In the genomic region with DNA sequence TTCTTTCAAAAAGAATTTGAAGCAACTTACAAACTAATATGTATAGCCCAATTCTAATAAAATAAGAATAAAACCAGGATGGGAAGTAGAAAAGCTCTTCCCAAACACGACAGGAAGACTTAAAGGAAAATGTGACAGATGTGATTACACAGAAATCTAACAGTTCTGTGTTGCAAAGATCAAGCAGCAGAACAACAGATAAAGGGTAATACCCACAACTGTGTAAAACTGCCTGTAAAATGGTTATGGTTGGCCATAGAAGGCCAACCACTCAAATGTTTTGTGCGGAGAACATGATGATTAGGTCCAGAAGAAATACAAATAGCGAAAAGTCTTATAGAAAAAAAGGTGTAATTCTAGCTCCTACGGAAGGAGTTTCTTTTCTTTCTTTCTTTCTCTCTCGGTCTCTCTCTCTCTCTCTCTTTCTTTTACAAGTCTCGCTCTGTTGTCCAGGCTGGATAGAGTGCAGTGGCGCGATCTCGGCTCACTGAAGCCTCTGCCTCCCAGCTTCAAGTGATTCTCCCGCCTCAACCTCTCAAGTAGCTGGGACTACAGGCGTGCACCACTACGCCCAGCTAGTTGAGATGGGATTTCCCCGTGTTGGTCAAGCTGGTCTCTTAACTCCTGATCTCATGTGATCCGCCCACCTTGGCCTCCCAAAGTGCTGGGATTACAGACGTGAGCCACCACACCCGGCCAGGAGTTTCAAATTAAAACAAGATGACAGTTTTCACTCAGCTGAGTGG, we compare ENCODE assay signal across 1 cellular context.
TF ChIP-seq lines count a peak whose summit lies in the region.

No MANE protein-coding gene starts in this region.

TF ChIP-seq in K562, 482 proteins besides CTCF, POLR2A, EP300 and RAD21 (continued from another document and continues in another):
- TF ChIP-seq CEBPZ (IDR thresholded peaks at IDR 0.05; ENCODE audit: borderline replicate concordance, low read depth, low read length): no peak
- no peak for TF ChIP-seq HDAC6 (IDR thresholded peaks at IDR 0.05; ENCODE audit: low read depth, low read length)
- TF ChIP-seq TRIM24 (IDR thresholded peaks at IDR 0.05): peak in 1 of 2 experiments; percentile 51; a peak in 1 of 4 replicates
- TF ChIP-seq POLR2AphosphoS5 (IDR thresholded peaks at IDR 0.05; ENCODE audit: control insufficient read depth, insufficient read depth, low read depth, low read length): no peak
- no peak for TF ChIP-seq MYBL2 (IDR thresholded peaks at IDR 0.05; ENCODE audit: low read depth)
- TF ChIP-seq MYBL2 (CRISPR knock-in tag; IDR thresholded peaks at IDR 0.05; ENCODE audit: borderline replicate concordance): no peak
- no peak for TF ChIP-seq CHD2 (IDR thresholded peaks at IDR 0.05; ENCODE audit: low read depth, low read length)
- no peak for TF ChIP-seq MAX (CRISPR knock-in tag; IDR thresholded peaks at IDR 0.05)
- TF ChIP-seq CBFA2T3 (IDR thresholded peaks at IDR 0.05): 0 out of 2 replicates have a peak, but pooled peaks have one; percentile 16
- no peak for TF ChIP-seq ZNF175 (CRISPR knock-in tag; IDR thresholded peaks at IDR 0.05; ENCODE audit: low read depth)
- peak; percentile 30; the same call in 1 of the 2 replicates for TF ChIP-seq TAL1 (IDR thresholded peaks at IDR 0.05)
- TF ChIP-seq, protein P1, sequence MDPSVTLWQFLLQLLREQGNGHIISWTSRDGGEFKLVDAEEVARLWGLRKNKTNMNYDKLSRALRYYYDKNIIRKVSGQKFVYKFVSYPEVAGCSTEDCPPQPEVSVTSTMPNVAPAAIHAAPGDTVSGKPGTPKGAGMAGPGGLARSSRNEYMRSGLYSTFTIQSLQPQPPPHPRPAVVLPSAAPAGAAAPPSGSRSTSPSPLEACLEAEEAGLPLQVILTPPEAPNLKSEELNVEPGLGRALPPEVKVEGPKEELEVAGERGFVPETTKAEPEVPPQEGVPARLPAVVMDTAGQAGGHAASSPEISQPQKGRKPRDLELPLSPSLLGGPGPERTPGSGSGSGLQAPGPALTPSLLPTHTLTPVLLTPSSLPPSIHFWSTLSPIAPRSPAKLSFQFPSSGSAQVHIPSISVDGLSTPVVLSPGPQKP (CRISPR knock-in tag; IDR thresholded peaks at IDR 0.05): no peak
- 0 out of 2 replicates have a peak, but pooled peaks have one; percentile 25 for TF ChIP-seq EGR1 (conservative IDR thresholded peaks at IDR 0.05)
- TF ChIP-seq SRF (CRISPR knock-in tag; IDR thresholded peaks at IDR 0.05): no peak
- TF ChIP-seq, protein P2, sequence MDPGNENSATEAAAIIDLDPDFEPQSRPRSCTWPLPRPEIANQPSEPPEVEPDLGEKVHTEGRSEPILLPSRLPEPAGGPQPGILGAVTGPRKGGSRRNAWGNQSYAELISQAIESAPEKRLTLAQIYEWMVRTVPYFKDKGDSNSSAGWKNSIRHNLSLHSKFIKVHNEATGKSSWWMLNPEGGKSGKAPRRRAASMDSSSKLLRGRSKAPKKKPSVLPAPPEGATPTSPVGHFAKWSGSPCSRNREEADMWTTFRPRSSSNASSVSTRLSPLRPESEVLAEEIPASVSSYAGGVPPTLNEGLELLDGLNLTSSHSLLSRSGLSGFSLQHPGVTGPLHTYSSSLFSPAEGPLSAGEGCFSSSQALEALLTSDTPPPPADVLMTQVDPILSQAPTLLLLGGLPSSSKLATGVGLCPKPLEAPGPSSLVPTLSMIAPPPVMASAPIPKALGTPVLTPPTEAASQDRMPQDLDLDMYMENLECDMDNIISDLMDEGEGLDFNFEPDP (CRISPR knock-in tag; IDR thresholded peaks at IDR 0.05): no peak
- no peak for TF ChIP-seq ZBTB12 (CRISPR knock-in tag; IDR thresholded peaks at IDR 0.05)
- TF ChIP-seq ZNF586 (CRISPR knock-in tag; conservative IDR thresholded peaks at IDR 0.05): no peak
- TF ChIP-seq FOXM1 (IDR thresholded peaks at IDR 0.05; ENCODE audit: low read depth): no peak
- TF ChIP-seq FOXM1 (CRISPR knock-in tag; IDR thresholded peaks at IDR 0.05; ENCODE audit: low read depth): no peak
- TF ChIP-seq TEAD4 (IDR thresholded peaks at IDR 0.05; ENCODE audit: low read length): peak; percentile 31; the same call in 1 of the 2 replicates
- no peak for TF ChIP-seq TEAD4 (CRISPR knock-in tag; IDR thresholded peaks at IDR 0.05; ENCODE audit: borderline replicate concordance)
- TF ChIP-seq OTX1 (CRISPR knock-in tag; IDR thresholded peaks at IDR 0.05): no peak
- no peak for TF ChIP-seq NR0B1 (IDR thresholded peaks at IDR 0.05; ENCODE audit: partially characterized antibody)
- no peak for TF ChIP-seq XRCC5 (IDR thresholded peaks at IDR 0.05; ENCODE audit: low read depth, low read length)
- TF ChIP-seq, protein P3, sequence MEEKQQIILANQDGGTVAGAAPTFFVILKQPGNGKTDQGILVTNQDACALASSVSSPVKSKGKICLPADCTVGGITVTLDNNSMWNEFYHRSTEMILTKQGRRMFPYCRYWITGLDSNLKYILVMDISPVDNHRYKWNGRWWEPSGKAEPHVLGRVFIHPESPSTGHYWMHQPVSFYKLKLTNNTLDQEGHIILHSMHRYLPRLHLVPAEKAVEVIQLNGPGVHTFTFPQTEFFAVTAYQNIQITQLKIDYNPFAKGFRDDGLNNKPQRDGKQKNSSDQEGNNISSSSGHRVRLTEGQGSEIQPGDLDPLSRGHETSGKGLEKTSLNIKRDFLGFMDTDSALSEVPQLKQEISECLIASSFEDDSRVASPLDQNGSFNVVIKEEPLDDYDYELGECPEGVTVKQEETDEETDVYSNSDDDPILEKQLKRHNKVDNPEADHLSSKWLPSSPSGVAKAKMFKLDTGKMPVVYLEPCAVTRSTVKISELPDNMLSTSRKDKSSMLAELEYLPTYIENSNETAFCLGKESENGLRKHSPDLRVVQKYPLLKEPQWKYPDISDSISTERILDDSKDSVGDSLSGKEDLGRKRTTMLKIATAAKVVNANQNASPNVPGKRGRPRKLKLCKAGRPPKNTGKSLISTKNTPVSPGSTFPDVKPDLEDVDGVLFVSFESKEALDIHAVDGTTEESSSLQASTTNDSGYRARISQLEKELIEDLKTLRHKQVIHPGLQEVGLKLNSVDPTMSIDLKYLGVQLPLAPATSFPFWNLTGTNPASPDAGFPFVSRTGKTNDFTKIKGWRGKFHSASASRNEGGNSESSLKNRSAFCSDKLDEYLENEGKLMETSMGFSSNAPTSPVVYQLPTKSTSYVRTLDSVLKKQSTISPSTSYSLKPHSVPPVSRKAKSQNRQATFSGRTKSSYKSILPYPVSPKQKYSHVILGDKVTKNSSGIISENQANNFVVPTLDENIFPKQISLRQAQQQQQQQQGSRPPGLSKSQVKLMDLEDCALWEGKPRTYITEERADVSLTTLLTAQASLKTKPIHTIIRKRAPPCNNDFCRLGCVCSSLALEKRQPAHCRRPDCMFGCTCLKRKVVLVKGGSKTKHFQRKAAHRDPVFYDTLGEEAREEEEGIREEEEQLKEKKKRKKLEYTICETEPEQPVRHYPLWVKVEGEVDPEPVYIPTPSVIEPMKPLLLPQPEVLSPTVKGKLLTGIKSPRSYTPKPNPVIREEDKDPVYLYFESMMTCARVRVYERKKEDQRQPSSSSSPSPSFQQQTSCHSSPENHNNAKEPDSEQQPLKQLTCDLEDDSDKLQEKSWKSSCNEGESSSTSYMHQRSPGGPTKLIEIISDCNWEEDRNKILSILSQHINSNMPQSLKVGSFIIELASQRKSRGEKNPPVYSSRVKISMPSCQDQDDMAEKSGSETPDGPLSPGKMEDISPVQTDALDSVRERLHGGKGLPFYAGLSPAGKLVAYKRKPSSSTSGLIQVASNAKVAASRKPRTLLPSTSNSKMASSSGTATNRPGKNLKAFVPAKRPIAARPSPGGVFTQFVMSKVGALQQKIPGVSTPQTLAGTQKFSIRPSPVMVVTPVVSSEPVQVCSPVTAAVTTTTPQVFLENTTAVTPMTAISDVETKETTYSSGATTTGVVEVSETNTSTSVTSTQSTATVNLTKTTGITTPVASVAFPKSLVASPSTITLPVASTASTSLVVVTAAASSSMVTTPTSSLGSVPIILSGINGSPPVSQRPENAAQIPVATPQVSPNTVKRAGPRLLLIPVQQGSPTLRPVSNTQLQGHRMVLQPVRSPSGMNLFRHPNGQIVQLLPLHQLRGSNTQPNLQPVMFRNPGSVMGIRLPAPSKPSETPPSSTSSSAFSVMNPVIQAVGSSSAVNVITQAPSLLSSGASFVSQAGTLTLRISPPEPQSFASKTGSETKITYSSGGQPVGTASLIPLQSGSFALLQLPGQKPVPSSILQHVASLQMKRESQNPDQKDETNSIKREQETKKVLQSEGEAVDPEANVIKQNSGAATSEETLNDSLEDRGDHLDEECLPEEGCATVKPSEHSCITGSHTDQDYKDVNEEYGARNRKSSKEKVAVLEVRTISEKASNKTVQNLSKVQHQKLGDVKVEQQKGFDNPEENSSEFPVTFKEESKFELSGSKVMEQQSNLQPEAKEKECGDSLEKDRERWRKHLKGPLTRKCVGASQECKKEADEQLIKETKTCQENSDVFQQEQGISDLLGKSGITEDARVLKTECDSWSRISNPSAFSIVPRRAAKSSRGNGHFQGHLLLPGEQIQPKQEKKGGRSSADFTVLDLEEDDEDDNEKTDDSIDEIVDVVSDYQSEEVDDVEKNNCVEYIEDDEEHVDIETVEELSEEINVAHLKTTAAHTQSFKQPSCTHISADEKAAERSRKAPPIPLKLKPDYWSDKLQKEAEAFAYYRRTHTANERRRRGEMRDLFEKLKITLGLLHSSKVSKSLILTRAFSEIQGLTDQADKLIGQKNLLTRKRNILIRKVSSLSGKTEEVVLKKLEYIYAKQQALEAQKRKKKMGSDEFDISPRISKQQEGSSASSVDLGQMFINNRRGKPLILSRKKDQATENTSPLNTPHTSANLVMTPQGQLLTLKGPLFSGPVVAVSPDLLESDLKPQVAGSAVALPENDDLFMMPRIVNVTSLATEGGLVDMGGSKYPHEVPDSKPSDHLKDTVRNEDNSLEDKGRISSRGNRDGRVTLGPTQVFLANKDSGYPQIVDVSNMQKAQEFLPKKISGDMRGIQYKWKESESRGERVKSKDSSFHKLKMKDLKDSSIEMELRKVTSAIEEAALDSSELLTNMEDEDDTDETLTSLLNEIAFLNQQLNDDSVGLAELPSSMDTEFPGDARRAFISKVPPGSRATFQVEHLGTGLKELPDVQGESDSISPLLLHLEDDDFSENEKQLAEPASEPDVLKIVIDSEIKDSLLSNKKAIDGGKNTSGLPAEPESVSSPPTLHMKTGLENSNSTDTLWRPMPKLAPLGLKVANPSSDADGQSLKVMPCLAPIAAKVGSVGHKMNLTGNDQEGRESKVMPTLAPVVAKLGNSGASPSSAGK (IDR thresholded peaks at IDR 0.05): peak; percentile 28; the same call in 1 of the 2 replicates
- no peak for TF ChIP-seq ZNF695 (CRISPR knock-in tag; IDR thresholded peaks at IDR 0.05)
- TF ChIP-seq ZNF431 (CRISPR knock-in tag; IDR thresholded peaks at IDR 0.05): no peak
- TF ChIP-seq L3MBTL2 (IDR thresholded peaks at IDR 0.05): peak; percentile 29; the same call in 1 of the 2 replicates
- TF ChIP-seq, protein P4, sequence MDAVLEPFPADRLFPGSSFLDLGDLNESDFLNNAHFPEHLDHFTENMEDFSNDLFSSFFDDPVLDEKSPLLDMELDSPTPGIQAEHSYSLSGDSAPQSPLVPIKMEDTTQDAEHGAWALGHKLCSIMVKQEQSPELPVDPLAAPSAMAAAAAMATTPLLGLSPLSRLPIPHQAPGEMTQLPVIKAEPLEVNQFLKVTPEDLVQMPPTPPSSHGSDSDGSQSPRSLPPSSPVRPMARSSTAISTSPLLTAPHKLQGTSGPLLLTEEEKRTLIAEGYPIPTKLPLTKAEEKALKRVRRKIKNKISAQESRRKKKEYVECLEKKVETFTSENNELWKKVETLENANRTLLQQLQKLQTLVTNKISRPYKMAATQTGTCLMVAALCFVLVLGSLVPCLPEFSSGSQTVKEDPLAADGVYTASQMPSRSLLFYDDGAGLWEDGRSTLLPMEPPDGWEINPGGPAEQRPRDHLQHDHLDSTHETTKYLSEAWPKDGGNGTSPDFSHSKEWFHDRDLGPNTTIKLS (IDR thresholded peaks at IDR 0.05; ENCODE audit: borderline replicate concordance, low read depth): no peak
